Comparison of ENCODE assay signal across 17 cellular contexts in genomic region chr13:67143544-67144115, GRCh38.
A peak's percentile ranks its signal among the peaks of the same experiment; 100 is the strongest.
DNase-seq lines count a peak whose midpoint lies in the region; ATAC-seq, FAIRE-seq and TF ChIP-seq lines count a peak whose summit lies in the region.
"Had no signal": no experiment of that assay in that cellular context is flagged by ENCODE, and none has a peak within 500 bp of the region (broad histone marks: within the 10 kb centered on the region; RNA-seq: fewer than 3 reads in every experiment).

No MANE protein-coding gene starts in this region.

- no peak overlapping the region for H3K4me3 ChIP-seq in K562

- DNase-seq in ELR (ENCODE audit: low read depth): peak; percentile 42
- DNase-seq in K562 (ENCODE audit: extremely low read depth in 1 of 4, low spot score in 3 of 4): no peak
- DNase-seq in iris pigment epithelial cell (ENCODE audit: low read depth): peak; percentile 39
- DNase-seq in G401 (ENCODE audit: low spot score): no peak
- no peak for DNase-seq in NCI-H345 treated with DMSO at 0.1 percent for 48 hours (lab: John Stamatoyannopoulos, UW; ENCODE audit: unreplicated experiment)
- DNase-seq in pons (ENCODE audit: low spot score): no peak
- DNase-seq in foreskin melanocyte: no peak
- DNase-seq: CD8-positive, alpha-beta memory T cell; DMS79 treated with DMSO at 0.1 percent for 48 hours; H9; NCI-H1436; NCI-H2029 treated with DMSO at 0.1 percent for 48 hours; NCI-H2171 treated with DMSO at 0.1 percent for 48 hours; NCI-H82; SW 1271 had no signal

- no TSS peak for BruUV-seq in K562 (replicated peaks; lab: Mats Ljungman, UMichigan)

- H3K4me1 ChIP-seq in K562 (replicated peaks in 1 of 2; ENCODE audit: control insufficient read depth in 2 of 2, insufficient read depth in 2 of 2, low read length in 2 of 2): 0 out of 5 replicates have a peak, but pooled peaks cover 0 to 2% of the 10 kb centered on the region in 2 experiments

- POLR2A ChIA-PET in K562 (lab: Yijun Ruan, JAX): no interaction called here

- H3K9me3 ChIP-seq in K562 (replicated peaks; ENCODE audit: control insufficient read depth, insufficient read depth, low read depth, low read length): no peaks in the 10 kb centered on the region

- TF ChIP-seq POLR2A in K562 (conservative IDR thresholded peaks at IDR 0.05): no peak

- FAIRE-seq in K562 (lab: Jason Lieb, UNC): no peak
- FAIRE-seq: GM19239 had no signal

- H4K20me1 ChIP-seq in K562 (replicated peaks; ENCODE audit: control insufficient read depth, insufficient read depth, low read length): no peaks in the 10 kb centered on the region

- intact Hi-C loops in K562 (cut with micrococcal nuclease): no loop called here

- no peaks in the 10 kb centered on the region for H3K27me3 ChIP-seq in K562 (ENCODE audit: control insufficient read depth in 2 of 2, insufficient read depth in 2 of 2, low read length in 2 of 2)

- no peaks in the 10 kb centered on the region for H3K9me1 ChIP-seq in K562 (ENCODE audit: control insufficient read depth, insufficient read depth, low read length)

- in situ Hi-C loops in K562 (cut with MboI): no loop called here
- in situ Hi-C loops in G401 (cut with HindIII; ENCODE audit: low sequenced_read_pairs): no loop called here

- ATAC-seq in K562: peak; percentile 53
- ATAC-seq: Panc1 had no signal

- no peak overlapping the region for H3K9ac ChIP-seq in K562 (ENCODE audit: insufficient read depth in 1 of 2, low read depth in 2 of 2, low read length in 2 of 2)

- 24% methylated on average over 3 of the region's 4 CpGs for WGBS in K562 (ENCODE audit: insufficient coverage, low coverage, missing lambda C conversion rate)

- CTCF ChIA-PET in K562 (lab: Yijun Ruan, JAX; ENCODE audit: low intra/inter-chr PET ratio): no interaction called here

- 0 out of 2 replicates have a peak overlapping the region, but pooled peaks have one; percentile 35 for H2AFZ ChIP-seq in K562 (ENCODE audit: low read depth, low read length)

- no peak for TF ChIP-seq EP300 in K562 (IDR thresholded peaks at IDR 0.05; ENCODE audit: low read length)

- H3K36me3 ChIP-seq in K562 (ENCODE audit: control insufficient read depth, insufficient read depth, low read length): no peaks in the 10 kb centered on the region

- no peak for TF ChIP-seq RAD21 in K562 (CRISPR knock-in tag; conservative IDR thresholded peaks at IDR 0.05 in 1 of 2, IDR thresholded peaks at IDR 0.05 in 1 of 2)

- no peak overlapping the region for H3K27ac ChIP-seq in K562 (ENCODE audit: extremely low read depth, low read depth, low read length)

- TF ChIP-seq CTCF in K562 (IDR thresholded peaks at IDR 0.05 in 2 of 3, conservative IDR thresholded peaks at IDR 0.05 in 1 of 3; ENCODE audit: insufficient read depth in 2 of 3, low read depth in 1 of 3, low read length in 3 of 3): no peak

- H3K79me2 ChIP-seq in K562 (ENCODE audit: control insufficient read depth, insufficient read depth, low read length): no peaks in the 10 kb centered on the region

- no peak overlapping the region for H3K4me2 ChIP-seq in K562 (ENCODE audit: insufficient read depth, low read length)

TF ChIP-seq in K562, 482 proteins besides CTCF, POLR2A, EP300 and RAD21:
- TF ChIP-seq HDAC2 (IDR thresholded peaks at IDR 0.05) (no peak), DPF2 (IDR thresholded peaks at IDR 0.05) (0 out of 2 replicates have a peak, but pooled peaks have one; percentile 23), ATF7 (IDR thresholded peaks at IDR 0.05) (no peak), ZNF717 (CRISPR knock-in tag; IDR thresholded peaks at IDR 0.05) (no peak), FOSL1 (tag; conservative IDR thresholded peaks at IDR 0.05) (peak; percentile 70), THAP7 (CRISPR knock-in tag; IDR thresholded peaks at IDR 0.05) (no peak), SMARCA4 (IDR thresholded peaks at IDR 0.05) (0 out of 2 replicates have a peak, but pooled peaks have one; percentile 46), NCOA6 (IDR thresholded peaks at IDR 0.05) (no peak), ZBTB8A (IDR thresholded peaks at IDR 0.05; ENCODE audit: partially characterized antibody) (no peak), MTF1 (CRISPR knock-in tag; IDR thresholded peaks at IDR 0.05; ENCODE audit: borderline replicate concordance) (no peak), ARID1B (IDR thresholded peaks at IDR 0.05) (peak; percentile 21; the same call in 1 of the 2 replicates), HMGXB4 (CRISPR knock-in tag; IDR thresholded peaks at IDR 0.05) (no peak), BACH1 (tag; IDR thresholded peaks at IDR 0.05) (no peak), ATF3 (IDR thresholded peaks at IDR 0.05) (peak; percentile 44; the same call in 1 of the 2 replicates), ATF3 (CRISPR knock-in tag; conservative IDR thresholded peaks at IDR 0.05) (no peak), JUND (IDR thresholded peaks at IDR 0.05; ENCODE audit: borderline replicate concordance, low read depth, low read length) (peak; percentile 63; the same call in 1 of the 2 replicates), JUND (tag; IDR thresholded peaks at IDR 0.05; ENCODE audit: borderline replicate concordance, low read depth, low read length) (peak; percentile 61; the same call in 1 of the 3 replicates), U2AF2 (optimal IDR thresholded peaks at IDR 0.05; ENCODE audit: low read depth, low read length) (no peak), RCOR1 (IDR thresholded peaks at IDR 0.05; ENCODE audit: borderline replicate concordance in 1 of 2, low read depth in 2 of 2, low read length in 2 of 2) (0 out of 4 replicates have a peak, but pooled peaks of 1 of the 2 experiments have one; percentile 24)
TF ChIP-seq in K562: peak in this region for 7.

Comparison
In these comparisons a context has a peak if more than half of its experiments do, and no peak if none do; other contexts are left out.
1. DNase-seq: peak in ELR (single experiment) and iris pigment epithelial cell (single experiment); none in K562 (0 of 4), G401 (single experiment), NCI-H345 treated with DMSO at 0.1 percent for 48 hours (single experiment), pons (single experiment) and foreskin melanocyte (single experiment).